Comparison of ENCODE assay signal across 14 cellular contexts in the genomic region with DNA sequence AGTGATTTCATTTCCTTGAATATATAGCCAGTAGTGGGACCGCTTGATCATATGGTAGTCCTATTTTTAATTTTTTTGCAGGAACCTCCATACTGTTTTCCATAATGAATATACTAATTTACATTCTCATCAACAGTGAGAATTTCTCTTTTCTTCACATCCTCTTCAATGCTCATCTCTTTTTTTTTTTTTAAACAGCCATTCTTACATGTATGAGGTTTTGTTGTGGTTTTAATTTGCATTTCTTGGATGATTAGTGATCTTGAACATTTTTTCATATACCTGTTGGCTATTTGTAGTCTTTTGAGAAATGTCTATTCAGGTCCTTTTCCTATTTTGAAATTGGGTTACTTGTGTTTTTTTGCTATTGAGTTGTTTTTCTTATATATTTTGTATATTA.
DNase-seq lines count a peak whose midpoint lies in the region; ATAC-seq and TF ChIP-seq lines count a peak whose summit lies in the region.
"Had no signal": no experiment of that assay in that cellular context is flagged by ENCODE, and none has a peak within 500 bp of the region (broad histone marks: within the 10 kb centered on the region; RNA-seq: fewer than 3 reads in every experiment).

No MANE protein-coding gene starts in this region.

- intact Hi-C loops in stomach (cut with DNase I; ENCODE audit: low total_unique reads): loop anchor here (10.0 kb wide), 2 partner anchors 305 to 445 kb away; partner anchors contain the start of gene PPID

- WGBS in stomach, 5 donors: 90 to 100% (median 97%) methylated on average over 1 of the region's 1 CpG

- no peak for TF ChIP-seq CTCF in stomach (IDR thresholded peaks at IDR 0.05)

- peaks cover 7 to 59% (median 25%) of the 10 kb centered on the region in 4 donors for H3K4me1 ChIP-seq in stomach

- TF ChIP-seq EP300 in stomach (IDR thresholded peaks at IDR 0.05): no peak

- H3K27ac ChIP-seq in stomach: no peak overlapping the region
- H3K27ac ChIP-seq: PC-9, right atrium auricular region had no signal

- peak; percentile 54 for ATAC-seq in GM18861 (IDR thresholded peaks at IDR 0.05; ENCODE audit: unreplicated experiment)
- peak; percentile 54 for ATAC-seq in GM21515 (IDR thresholded peaks at IDR 0.05; ENCODE audit: unreplicated experiment)
- ATAC-seq in HG02973 (IDR thresholded peaks at IDR 0.05; ENCODE audit: unreplicated experiment): peak; percentile 52
- ATAC-seq in HG03571 (IDR thresholded peaks at IDR 0.05; ENCODE audit: unreplicated experiment): peak; percentile 61
- ATAC-seq: T-cell had no signal

- no peaks in the 10 kb centered on the region for H3K9me3 ChIP-seq in stomach
- H3K9me3 ChIP-seq: right atrium auricular region had no signal

- no peaks in the 10 kb centered on the region for H3K36me3 ChIP-seq in stomach
- H3K36me3 ChIP-seq: right atrium auricular region had no signal

- DNase-seq in NCI-H2029 (lab: John Stamatoyannopoulos, UW): no peak
- no peak for DNase-seq in stomach
- no peak for DNase-seq in SK-N-DZ (ENCODE audit: low spot score)
- no peak for DNase-seq in GOT3 (lab: John Stamatoyannopoulos, UW)
- DNase-seq: activated CD4-positive, alpha-beta T cell treated with anti-CD3 and anti-CD28 coated beads, Interleukin-2, amount 50 U/mL, for 1 hour; activated gamma-delta T cell; head of caudate nucleus; PC-9; T-cell had no signal

- TF ChIP-seq POLR2A in stomach (IDR thresholded peaks at IDR 0.05): no peak

- H3K4me3 ChIP-seq in stomach: no peak overlapping the region
- H3K4me3 ChIP-seq: PC-9, right atrium auricular region had no signal

- H3K27me3 ChIP-seq in stomach: no peaks in the 10 kb centered on the region
- H3K27me3 ChIP-seq: right atrium auricular region had no signal
